15 cellular contexts compared by ENCODE assay signal in the genomic region with DNA sequence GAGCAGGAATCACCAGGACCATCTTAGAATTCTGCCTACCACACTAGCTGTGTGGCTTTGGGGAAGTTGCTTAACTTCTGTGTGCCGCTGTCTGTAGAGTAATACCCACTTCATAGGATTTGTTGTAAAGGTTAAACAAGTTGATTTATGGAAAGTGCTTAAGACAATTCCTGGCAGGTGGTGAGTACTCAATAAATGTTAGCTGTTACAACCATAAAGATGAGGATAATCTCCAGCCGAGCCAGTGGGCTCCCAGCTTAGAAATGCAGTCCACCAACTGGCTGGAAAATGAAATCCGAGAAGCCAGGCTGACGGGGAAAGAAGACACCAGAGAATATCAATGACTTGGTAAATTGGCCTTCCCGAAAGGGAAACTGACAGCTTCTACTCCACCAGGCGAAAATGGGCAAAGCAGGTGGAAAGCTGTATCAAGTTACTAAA.
DNase-seq lines count a peak whose midpoint lies in the region; ATAC-seq and TF ChIP-seq lines count a peak whose summit lies in the region.
"Had no signal": no experiment of that assay in that cellular context is flagged by ENCODE, and none has a peak within 500 bp of the region (broad histone marks: within the 10 kb centered on the region; RNA-seq: fewer than 3 reads in every experiment).

No MANE protein-coding gene starts in this region.

- TF ChIP-seq POLR2A in GM18505 (IDR thresholded peaks at IDR 0.05; ENCODE audit: borderline replicate concordance, extremely low read depth, insufficient read depth, insufficient read length): no peak

- peak; percentile 88 for DNase-seq in DMS153 (lab: John Stamatoyannopoulos, UW)
- peak; percentile 44 for DNase-seq in NCI-H1436 (lab: John Stamatoyannopoulos, UW)
- DNase-seq in NCI-H69 (lab: John Stamatoyannopoulos, UW): peak; percentile 19
- DNase-seq in left kidney (ENCODE audit: low read depth, low spot score): peak; percentile 70
- no peak for DNase-seq in LoVo (ENCODE audit: low spot score)
- no peak for DNase-seq in inferior parietal cortex (ENCODE audit: extremely low spot score)
- DNase-seq: cortex of kidney; NCI-H1694; ovary; stimulated activated naive B cell treated with anti-CD40 and anti-IgM and Interleukin-4, amounts not matched to agents 10 μg/mL and 1 μg/mL and 100 μg/mL, for 72 hours had no signal

- ATAC-seq in GM18505 (IDR thresholded peaks at IDR 0.05; ENCODE audit: unreplicated experiment): no peak
- no peak for ATAC-seq in GM18511 (IDR thresholded peaks at IDR 0.05; ENCODE audit: unreplicated experiment)
- ATAC-seq: esophagus mucosa; HCT116; SK-N-SH treated with all-trans-retinoic acid at 6 μM for 48 hours; stimulated activated naive B cell treated with anti-CD40 and anti-IgM and Interleukin-4, amounts not matched to agents 10 μg/mL and 1 μg/mL and 100 μg/mL, for 72 hours had no signal

Comparison
In these comparisons a context has a peak if more than half of its experiments do, and no peak if none do; other contexts are left out.
1. DNase-seq: peak in DMS153 (single experiment), NCI-H1436 (single experiment), NCI-H69 (single experiment) and left kidney (single experiment); none in LoVo (single experiment) and inferior parietal cortex (single experiment).